23 cellular contexts compared by ENCODE assay signal in genomic region chr13:48040059-48040458, GRCh38. TPM values are rescaled to one million over a fixed set of nuclear protein-coding genes. Genes with fewer than 3 reads are reported as not detected.
DNase-seq lines count a peak whose midpoint lies in the region; ATAC-seq, FAIRE-seq and TF ChIP-seq lines count a peak whose summit lies in the region.
"Had no signal": no experiment of that assay in that cellular context is flagged by ENCODE, and none has a peak within 500 bp of the region (broad histone marks: within the 10 kb centered on the region; RNA-seq: fewer than 3 reads in every experiment).

No MANE protein-coding gene starts in this region.

- no peak overlapping the region for H4K8ac ChIP-seq in mesendoderm (ENCODE audit: low read depth, low read length)

- TF ChIP-seq RAD21 in HepG2 (CRISPR knock-in tag; IDR thresholded peaks at IDR 0.05) = no peak

- H3K9me3 ChIP-seq in HepG2 (ENCODE audit: low read length) = no peaks in the 10 kb centered on the region
- no peaks in the 10 kb centered on the region for H3K9me3 ChIP-seq in right lobe of liver
- H3K9me3 ChIP-seq: SJSA1, suprapubic skin had no signal

- H3K4ac ChIP-seq in mesendoderm (ENCODE audit: low read depth, low read length) = no peak overlapping the region

- H3K9me3 Mint-ChIP-seq in activated CD4-positive, alpha-beta memory T cell treated with anti-CD3 and anti-CD28 coated beads for 36 hours = no peaks in the 10 kb centered on the region
- H3K9me3 Mint-ChIP-seq: T-helper 1 cell treated with Interleukin-12 subunit alpha and Interleukin-12 subunit beta and Interleukin-4 antibody, amounts not matched to agents 30 μg/mL and 1 μg/mL, for 36 hours had no signal

- H3K9ac ChIP-seq in HepG2 (ENCODE audit: insufficient read depth, low read depth, low read length) (no peak overlapping the region), mesendoderm (ENCODE audit: low read length) (no peak overlapping the region)

- in situ Hi-C loops in HepG2 (cut with HindIII; ENCODE audit: extremely low pct_ligation_motif_present, low pct_unique_long_range_greater_than_20kb) = no loop called here

- H3K27ac ChIP-seq in HepG2 (ENCODE audit: extremely low read length, insufficient read depth, low read length) (no peak overlapping the region), right lobe of liver (no peak overlapping the region), mesendoderm (ENCODE audit: low read depth, low read length) (peak overlapping the region; percentile 44)
- H3K27ac ChIP-seq: C4-2B, SJSA1, suprapubic skin had no signal

- TF ChIP-seq CTCF in HepG2 (CRISPR knock-in tag; IDR thresholded peaks at IDR 0.05) (no peak), right lobe of liver (IDR thresholded peaks at IDR 0.05) (no peak)

- no peak overlapping the region for H3K56ac ChIP-seq in mesendoderm (ENCODE audit: low read length)

- H3K27me3 Mint-ChIP-seq in activated CD4-positive, alpha-beta memory T cell treated with anti-CD3 and anti-CD28 coated beads for 36 hours = no peaks in the 10 kb centered on the region

- intact Hi-C loops in HepG2 (cut with micrococcal nuclease; ENCODE audit: unreplicated experiment) = loop anchor here (5.0 kb wide), 1 partner anchor 1068 kb away; no protein-coding TSS in a partner anchor
- intact Hi-C loops in right lobe of liver (cut with DNase I) = no loop called here
- intact Hi-C loops in activated CD4-positive, alpha-beta memory T cell treated with anti-CD3 and anti-CD28 coated beads for 36 hours (cut with micrococcal nuclease) = no loop called here

- H3K36me3 ChIP-seq in HepG2 (replicated peaks in 1 of 2; ENCODE audit: control insufficient read depth in 1 of 2, insufficient read depth in 2 of 2, low read length in 2 of 2) (peaks cover 0 to 14% of the 10 kb centered on the region in 2 experiments; a peak in 3 of 5 replicates), right lobe of liver (peaks cover 0 to 7% (median 0%) of the 10 kb centered on the region in 4 donors), mesendoderm (ENCODE audit: control insufficient read depth, insufficient read depth, low read length) (peaks cover 4% of the 10 kb centered on the region)

- peak overlapping the region; percentile 23 for H3K27ac Mint-ChIP-seq in activated CD4-positive, alpha-beta memory T cell treated with anti-CD3 and anti-CD28 coated beads for 36 hours

- CTCF ChIA-PET in HepG2 (lab: Yijun Ruan, JAX; ENCODE audit: low intra/inter-chr PET ratio, low total read pairs) = no interaction called here
- CTCF ChIA-PET in activated CD4-positive, alpha-beta memory T cell treated with anti-CD3 and anti-CD28 coated beads for 36 hours (lab: Charles Lee) = interaction anchor here (1.2 kb wide), 1 partner anchor 263 kb away, joined by 3 read pairs; the partner anchor contains the start of gene RB1

- no peak overlapping the region for H2AK5ac ChIP-seq in mesendoderm (ENCODE audit: low read length)

- no peak for FAIRE-seq in HepG2 (lab: Jason Lieb, UNC)
- FAIRE-seq: endothelial cell of umbilical vein, H54 had no signal

- BruUV-seq in HepG2 (replicated peaks; lab: Mats Ljungman, UMichigan) = no TSS peak

- peaks cover 17% of the 10 kb centered on the region for H3K79me2 ChIP-seq in HepG2 (ENCODE audit: insufficient read depth, low read length)
- H3K79me2 ChIP-seq in mesendoderm (ENCODE audit: control insufficient read depth, insufficient read depth, low read length) = peaks cover 12% of the 10 kb centered on the region

- no peak overlapping the region for H3K18ac ChIP-seq in mesendoderm (ENCODE audit: low read length)

- no peaks in the 10 kb centered on the region; a peak in 1 of 5 replicates for H3K27me3 ChIP-seq in HepG2 (ENCODE audit: control insufficient read depth in 1 of 2, insufficient read depth in 2 of 2, low read length in 2 of 2)
- H3K27me3 ChIP-seq in right lobe of liver = no peaks in the 10 kb centered on the region
- no peaks in the 10 kb centered on the region for H3K27me3 ChIP-seq in mesendoderm (ENCODE audit: insufficient read depth, low read length, poor library complexity)
- H3K27me3 ChIP-seq: SJSA1, suprapubic skin had no signal

- no peak overlapping the region for H3K23ac ChIP-seq in mesendoderm (ENCODE audit: low read length)

- no peak overlapping the region for H2BK120ac ChIP-seq in mesendoderm (ENCODE audit: low read depth, low read length)

- H3K36me3 Mint-ChIP-seq in activated CD4-positive, alpha-beta memory T cell treated with anti-CD3 and anti-CD28 coated beads for 36 hours = peaks cover 11% of the 10 kb centered on the region

- no peak overlapping the region for H3K4me3 ChIP-seq in HepG2 (replicated peaks in 1 of 3; ENCODE audit: insufficient read depth in 1 of 3, low read depth in 2 of 3, low read length in 3 of 3)
- H3K4me3 ChIP-seq in right lobe of liver = no peak overlapping the region
- H3K4me3 ChIP-seq in mesendoderm (ENCODE audit: low read length) = no peak overlapping the region
- H3K4me3 ChIP-seq: SJSA1, suprapubic skin had no signal

- no peak overlapping the region for H3K4me2 ChIP-seq in HepG2 (ENCODE audit: low read depth, low read length)
- no peak overlapping the region for H3K4me2 ChIP-seq in mesendoderm (ENCODE audit: low read length)

- POLR2A ChIA-PET in HepG2 (lab: Yijun Ruan, JAX) = interaction anchor here (1.1 kb wide), 1 partner anchor 39 kb away, joined by 5 read pairs; the partner anchor contains the start of gene SUCLA2
- POLR2A ChIA-PET in activated CD4-positive, alpha-beta memory T cell treated with anti-CD3 and anti-CD28 coated beads for 36 hours (lab: Charles Lee) = no interaction called here

- H3K4me3 Mint-ChIP-seq in activated CD4-positive, alpha-beta memory T cell treated with anti-CD3 and anti-CD28 coated beads for 36 hours = no peak overlapping the region

- ATAC-seq in HepG2 = no peak
- ATAC-seq in right lobe of liver = no peak

- H2BK15ac ChIP-seq in mesendoderm (replicated peaks; ENCODE audit: low read depth) = no peak overlapping the region

- no peak for TF ChIP-seq EP300 in HepG2 (IDR thresholded peaks at IDR 0.05; ENCODE audit: low read depth in 2 of 2, low read length in 2 of 2)
- TF ChIP-seq EP300 in HepG2 (CRISPR knock-in tag; IDR thresholded peaks at IDR 0.05; ENCODE audit: borderline replicate concordance) = no peak

- no peak for TF ChIP-seq POLR2A in HepG2 (IDR thresholded peaks at IDR 0.05; ENCODE audit: insufficient read depth in 1 of 2, low read depth in 2 of 2, low read length in 2 of 2)
- TF ChIP-seq POLR2A in right lobe of liver (IDR thresholded peaks at IDR 0.05) = no peak

- no peak for DNase-seq in HepG2 (ENCODE audit: low spot score)
- DNase-seq in right lobe of liver = no peak
- no peak for DNase-seq in activated CD4-positive, alpha-beta memory T cell treated with anti-CD3 and anti-CD28 coated beads for 36 hours
- no peak for DNase-seq in mesendoderm
- no peak for DNase-seq in NCI-H1417 treated with DMSO at 0.1 percent for 48 hours (lab: John Stamatoyannopoulos, UW)
- no peak for DNase-seq in NCI-H187 (lab: John Stamatoyannopoulos, UW)
- no peak for DNase-seq in SW480 (ENCODE audit: low spot score)
- DNase-seq: activated CD4-positive, alpha-beta T cell treated with anti-CD3 and anti-CD28 coated beads, Interleukin-2, amount 50 U/mL, for 1 hour; activated CD8-positive, alpha-beta memory T cell treated with anti-CD3 and anti-CD28 coated beads, Interleukin-2, amount 50 U/mL, for 48 hours; activated gamma-delta T cell treated with Interleukin-2 at 50 U/mL for 16 hours; anterior cingulate cortex; caudate nucleus; dermis blood vessel endothelial cell; Karpas-422; NCI-H187 treated with DMSO at 0.1 percent for 48 hours; NCI-H69; retina had no signal

- no peaks in the 10 kb centered on the region for H4K20me1 ChIP-seq in HepG2 (ENCODE audit: insufficient read depth, low read length)

- no peak overlapping the region for H4K5ac ChIP-seq in mesendoderm (ENCODE audit: low read length)

- peaks cover 4% of the 10 kb centered on the region for H3K79me1 ChIP-seq in mesendoderm (ENCODE audit: low read length)

- peaks cover 39% of the 10 kb centered on the region for H3K4me1 ChIP-seq in HepG2 (ENCODE audit: insufficient read depth, low read length)
- peaks cover 0 to 8% (median 0%) of the 10 kb centered on the region in 4 donors for H3K4me1 ChIP-seq in right lobe of liver
- peaks cover 6% of the 10 kb centered on the region for H3K4me1 ChIP-seq in mesendoderm (ENCODE audit: control insufficient read depth, low read depth, low read length)

- H3K4me1 Mint-ChIP-seq in activated CD4-positive, alpha-beta memory T cell treated with anti-CD3 and anti-CD28 coated beads for 36 hours (ENCODE audit: low read depth) = peaks cover 44% of the 10 kb centered on the region

- no peak overlapping the region for H2BK5ac ChIP-seq in mesendoderm (ENCODE audit: low read length)

- no peak overlapping the region for H2AFZ ChIP-seq in HepG2 (ENCODE audit: low read length)

RNA-seq across cellular contexts. Expression of gene NUDT15, which starts 2.5 kb away (rescaled TPM):
- 47.3 and 69.9 TPM in 2 replicates for total RNA-seq in HepG2 (2016; rRNA removed; fragmentation: Illumina TruSeq; extraction: Trizol)
- 7.1 and 7.9 TPM in 2 replicates for total RNA-seq in HepG2 (2016; cell fraction: cytosol; rRNA removed; fragmentation: Illumina TruSeq; extraction: Trizol; ENCODE audit: low read depth)
- total RNA-seq in HepG2 (2016; cell fraction: insoluble cytoplasmic fraction; rRNA removed; fragmentation: Illumina TruSeq; extraction: Trizol) = 49.0 and 73.7 TPM in 2 replicates
- 30.3 and 35.9 TPM in 2 replicates for total RNA-seq in HepG2 (2016; cell fraction: membrane; rRNA removed; fragmentation: Illumina TruSeq; extraction: Trizol)
- 15.9 and 17.8 TPM in 2 replicates for total RNA-seq in HepG2 (2016; cell fraction: nucleus; rRNA removed; fragmentation: Illumina TruSeq; extraction: Trizol)
- polyA plus RNA-seq in HepG2 (2011; rRNA removed) = 13.6 and 21.3 TPM in 2 replicates
- 11.3 and 13.1 TPM in 2 replicates for polyA plus RNA-seq in HepG2 (2011; cell fraction: cytosol; rRNA removed)
- 2.6 and 3.5 TPM in 2 replicates for polyA plus RNA-seq in HepG2 (2011; cell fraction: nucleus; rRNA removed)
- polyA plus RNA-seq in HepG2 (2012) = 13.1 and 17.2 TPM in 2 replicates
- polyA plus RNA-seq in HepG2 (2016; cell fraction: cytosol; fragmentation: Illumina TruSeq; extraction: Trizol; ENCODE audit: low read depth) = 8.9 and 9.5 TPM in 2 replicates
- polyA plus RNA-seq in HepG2 (2016; cell fraction: insoluble cytoplasmic fraction; fragmentation: Illumina TruSeq; extraction: Trizol; ENCODE audit: low read depth) = 75.0 and 88.7 TPM in 2 replicates
- polyA plus RNA-seq in HepG2 (2016; cell fraction: membrane; fragmentation: Illumina TruSeq; extraction: Trizol; ENCODE audit: low read depth) = 25.3 and 25.5 TPM in 2 replicates
- 26.7 and 30.6 TPM in 2 replicates for polyA plus RNA-seq in HepG2 (2016; cell fraction: nucleus; fragmentation: Illumina TruSeq; extraction: Trizol; ENCODE audit: insufficient read depth, low read depth)
- polyA minus RNA-seq in HepG2 (2011; rRNA and poly(A)+ RNA removed; ENCODE audit: low replicate concordance) = 2.7 and 6.2 TPM in 2 replicates
- 5.0 and 6.7 TPM in 2 replicates for polyA minus RNA-seq in HepG2 (2011; cell fraction: cytosol; rRNA and poly(A)+ RNA removed)
- 5.1 and 5.9 TPM in 2 replicates for polyA minus RNA-seq in HepG2 (2011; cell fraction: nucleus; rRNA and poly(A)+ RNA removed)
- total RNA-seq in right lobe of liver = 1 to 10 TPM; 5.1 to 7.6 (median 6.3) TPM
- total RNA-seq in activated CD4-positive, alpha-beta memory T cell treated with anti-CD3 and anti-CD28 coated beads for 36 hours = 10 to 100 TPM; 18.5 to 19.2 TPM
- 170 TPM for polyA plus RNA-seq in mesendoderm (2013, experiment 1 of 2)
- 174 TPM for polyA plus RNA-seq in mesendoderm (2013, experiment 2 of 2)

RNA-seq across cellular contexts. Expression of gene SUCLA2, which starts 39.0 kb away (rescaled TPM):
- 77.1 and 121 TPM in 2 replicates for total RNA-seq in HepG2 (2016; rRNA removed; fragmentation: Illumina TruSeq; extraction: Trizol)
- 12.0 and 15.2 TPM in 2 replicates for total RNA-seq in HepG2 (2016; cell fraction: cytosol; rRNA removed; fragmentation: Illumina TruSeq; extraction: Trizol; ENCODE audit: low read depth)
- 75.9 and 120 TPM in 2 replicates for total RNA-seq in HepG2 (2016; cell fraction: insoluble cytoplasmic fraction; rRNA removed; fragmentation: Illumina TruSeq; extraction: Trizol)
- 14.9 and 21.6 TPM in 2 replicates for total RNA-seq in HepG2 (2016; cell fraction: membrane; rRNA removed; fragmentation: Illumina TruSeq; extraction: Trizol)
- total RNA-seq in HepG2 (2016; cell fraction: nucleus; rRNA removed; fragmentation: Illumina TruSeq; extraction: Trizol) = 63.1 and 64.4 TPM in 2 replicates
- 20.2 and 28.4 TPM in 2 replicates for polyA plus RNA-seq in HepG2 (2011; rRNA removed)
- polyA plus RNA-seq in HepG2 (2011; cell fraction: cytosol; rRNA removed) = 14.6 and 18.2 TPM in 2 replicates
- 12.2 and 14.6 TPM in 2 replicates for polyA plus RNA-seq in HepG2 (2011; cell fraction: nucleus; rRNA removed)
- 28.9 and 43.9 TPM in 2 replicates for polyA plus RNA-seq in HepG2 (2012)
- 4.5 and 4.8 TPM in 2 replicates for polyA plus RNA-seq in HepG2 (2016; cell fraction: cytosol; fragmentation: Illumina TruSeq; extraction: Trizol; ENCODE audit: low read depth)
- 89.7 and 98.4 TPM in 2 replicates for polyA plus RNA-seq in HepG2 (2016; cell fraction: insoluble cytoplasmic fraction; fragmentation: Illumina TruSeq; extraction: Trizol; ENCODE audit: low read depth)
- polyA plus RNA-seq in HepG2 (2016; cell fraction: membrane; fragmentation: Illumina TruSeq; extraction: Trizol; ENCODE audit: low read depth) = 10.1 and 12.2 TPM in 2 replicates
- 43.8 and 44.1 TPM in 2 replicates for polyA plus RNA-seq in HepG2 (2016; cell fraction: nucleus; fragmentation: Illumina TruSeq; extraction: Trizol; ENCODE audit: insufficient read depth, low read depth)
- 8.5 and 8.7 TPM in 2 replicates for polyA minus RNA-seq in HepG2 (2011; rRNA and poly(A)+ RNA removed; ENCODE audit: low replicate concordance)
- polyA minus RNA-seq in HepG2 (2011; cell fraction: cytosol; rRNA and poly(A)+ RNA removed) = 20.0 and 21.3 TPM in 2 replicates
- polyA minus RNA-seq in HepG2 (2011; cell fraction: nucleus; rRNA and poly(A)+ RNA removed) = 62.0 and 67.2 TPM in 2 replicates
- total RNA-seq in right lobe of liver = 10 to 100 TPM; 16.0 to 35.8 (median 19.8) TPM
- 10 to 100 TPM; 39.2 to 41.3 TPM for total RNA-seq in activated CD4-positive, alpha-beta memory T cell treated with anti-CD3 and anti-CD28 coated beads for 36 hours
- 99.6 TPM for polyA plus RNA-seq in mesendoderm (2013, experiment 1 of 2)
- 95.4 TPM for polyA plus RNA-seq in mesendoderm (2013, experiment 2 of 2)

RNA-seq across cellular contexts. Expression of gene MED4, which starts 54.8 kb away (rescaled TPM):
- total RNA-seq in HepG2 (2016; rRNA removed; fragmentation: Illumina TruSeq; extraction: Trizol) (57.8 and 82.8 TPM in 2 replicates), right lobe of liver (10 to 100 TPM; 15.1 to 22.5 (median 20.7) TPM)
- 50.9 and 51.4 TPM in 2 replicates for total RNA-seq in HepG2 (2016; cell fraction: cytosol; rRNA removed; fragmentation: Illumina TruSeq; extraction: Trizol; ENCODE audit: low read depth)
- 62.2 and 83.7 TPM in 2 replicates for total RNA-seq in HepG2 (2016; cell fraction: insoluble cytoplasmic fraction; rRNA removed; fragmentation: Illumina TruSeq; extraction: Trizol)
- 49.1 and 57.7 TPM in 2 replicates for total RNA-seq in HepG2 (2016; cell fraction: membrane; rRNA removed; fragmentation: Illumina TruSeq; extraction: Trizol)
- total RNA-seq in HepG2 (2016; cell fraction: nucleus; rRNA removed; fragmentation: Illumina TruSeq; extraction: Trizol) = 28.0 and 33.7 TPM in 2 replicates
- polyA plus RNA-seq in HepG2 (2011; rRNA removed) = 33.6 and 49.4 TPM in 2 replicates
- 21.6 and 27.6 TPM in 2 replicates for polyA plus RNA-seq in HepG2 (2011; cell fraction: cytosol; rRNA removed)
- 8.4 and 10.6 TPM in 2 replicates for polyA plus RNA-seq in HepG2 (2011; cell fraction: nucleus; rRNA removed)
- polyA plus RNA-seq in HepG2 (2012) = 30.8 and 45.7 TPM in 2 replicates
- polyA plus RNA-seq in HepG2 (2016; cell fraction: cytosol; fragmentation: Illumina TruSeq; extraction: Trizol; ENCODE audit: low read depth) = 27.1 and 27.6 TPM in 2 replicates
- polyA plus RNA-seq in HepG2 (2016; cell fraction: insoluble cytoplasmic fraction; fragmentation: Illumina TruSeq; extraction: Trizol; ENCODE audit: low read depth) = 122 and 132 TPM in 2 replicates
- 34.6 and 41.1 TPM in 2 replicates for polyA plus RNA-seq in HepG2 (2016; cell fraction: membrane; fragmentation: Illumina TruSeq; extraction: Trizol; ENCODE audit: low read depth)
- 59.2 and 62.6 TPM in 2 replicates for polyA plus RNA-seq in HepG2 (2016; cell fraction: nucleus; fragmentation: Illumina TruSeq; extraction: Trizol; ENCODE audit: insufficient read depth, low read depth)
- 17.9 and 19.3 TPM in 2 replicates for polyA minus RNA-seq in HepG2 (2011; rRNA and poly(A)+ RNA removed; ENCODE audit: low replicate concordance)
- polyA minus RNA-seq in HepG2 (2011; cell fraction: cytosol; rRNA and poly(A)+ RNA removed) = 12.6 and 15.2 TPM in 2 replicates
- polyA minus RNA-seq in HepG2 (2011; cell fraction: nucleus; rRNA and poly(A)+ RNA removed) = 21.5 and 24.7 TPM in 2 replicates
- total RNA-seq in activated CD4-positive, alpha-beta memory T cell treated with anti-CD3 and anti-CD28 coated beads for 36 hours = 10 to 100 TPM; 49.3 to 53.0 TPM
- polyA plus RNA-seq in mesendoderm (2013, experiment 1 of 2) = 51.8 TPM
- polyA plus RNA-seq in mesendoderm (2013, experiment 2 of 2) = 50.1 TPM
